ENCODE assay signal across 23 cellular contexts in genomic region chr21:32102426-32102825, GRCh38.
A peak's percentile ranks its signal among the peaks of the same experiment; 100 is the strongest.
DNase-seq lines count a peak whose midpoint lies in the region; ATAC-seq lines count a peak whose summit lies in the region.
"Had no signal": no experiment of that assay in that cellular context is flagged by ENCODE, and none has a peak within 500 bp of the region (broad histone marks: within the 10 kb centered on the region; RNA-seq: fewer than 3 reads in every experiment).

No MANE protein-coding gene starts in this region.

- no peak overlapping the region for H2BK120ac ChIP-seq in mesenchymal stem cell (ENCODE audit: low read depth, low read length)

- H3K23ac ChIP-seq in mesenchymal stem cell (ENCODE audit: low read length in 2 of 2): no peak overlapping the region

- H3K4me1 Mint-ChIP-seq in naive thymus-derived CD8-positive, alpha-beta T cell: no peaks in the 10 kb centered on the region

- H3K27ac Mint-ChIP-seq in naive thymus-derived CD8-positive, alpha-beta T cell: no peak overlapping the region
- H3K27ac Mint-ChIP-seq: HFFc6 had no signal

- no peak overlapping the region for H3K14ac ChIP-seq in mesenchymal stem cell (ENCODE audit: low read length in 2 of 2)

- H3K4me1 ChIP-seq in mesenchymal stem cell (ENCODE audit: control insufficient read depth, insufficient read depth, low read depth, low read length): no peaks in the 10 kb centered on the region
- H3K4me1 ChIP-seq: A549, Peyer's patch had no signal

- no peak overlapping the region for H2BK5ac ChIP-seq in mesenchymal stem cell (ENCODE audit: low read depth, low read length, poor library complexity, severe bottlenecking)

- H3K36me3 Mint-ChIP-seq in naive thymus-derived CD8-positive, alpha-beta T cell: no peaks in the 10 kb centered on the region

- H3K4me2 ChIP-seq in mesenchymal stem cell (ENCODE audit: low read length, poor library complexity, severe bottlenecking): no peak overlapping the region
- H3K4me2 ChIP-seq: A549 had no signal

- no peak for ATAC-seq in naive thymus-derived CD8-positive, alpha-beta T cell
- ATAC-seq: A549, HepG2, Right ventricle myocardium inferior had no signal

- H2AK5ac ChIP-seq in mesenchymal stem cell (ENCODE audit: low read length, severe bottlenecking): no peak overlapping the region

- H3K79me1 ChIP-seq in mesenchymal stem cell (replicated peaks; ENCODE audit: low read length, poor library complexity, severe bottlenecking): no peaks in the 10 kb centered on the region

- H3K27me3 Mint-ChIP-seq in naive thymus-derived CD8-positive, alpha-beta T cell: peaks cover 0 to 46% (median 3%) of the 10 kb centered on the region in 5 donors

- no peaks in the 10 kb centered on the region for H3K27me3 ChIP-seq in mesenchymal stem cell (ENCODE audit: control insufficient read depth in 1 of 2, insufficient read depth in 1 of 2, low read length in 2 of 2)
- H3K27me3 ChIP-seq: Peyer's patch had no signal

- H4K91ac ChIP-seq in mesenchymal stem cell (ENCODE audit: low read length): no peak overlapping the region

- no peak overlapping the region for H3K4ac ChIP-seq in mesenchymal stem cell (ENCODE audit: low read depth in 1 of 2, low read length in 2 of 2)

- H4K8ac ChIP-seq in mesenchymal stem cell (ENCODE audit: low read length): no peak overlapping the region

- DNase-seq in AG08395 (ENCODE audit: low spot score) (peak; percentile 81), EL (peak; percentile 14), NCI-H226 (peak; percentile 8), mesenchymal stem cell (no peak), COLO829 (ENCODE audit: low spot score) (no peak)
- no peak for DNase-seq in activated CD4-positive, alpha-beta T cell treated with anti-CD3 and anti-CD28 coated beads, Interleukin-2, amount 50 U/mL, for 1 hour
- no peak for DNase-seq in naive thymus-derived CD8-positive, alpha-beta T cell
- DNase-seq: DND-41; GF-D8; H7; HFFc6; KG1; MV-4-11; NCI-H187; NCI-H2107; NCI-H446; NCI-H748 treated with DMSO at 0.1 percent for 48 hours; NK-92 treated with Interleukin-12 subunit alpha and Interleukin-12 subunit beta, amount 100 ng/mL, for 24 hours; Peyer's patch had no signal

- H3K36me3 ChIP-seq in mesenchymal stem cell (ENCODE audit: control insufficient read depth in 1 of 2, insufficient read depth in 2 of 2, low read depth in 1 of 2, low read length in 2 of 2): no peaks in the 10 kb centered on the region
- H3K36me3 ChIP-seq: Peyer's patch had no signal

- no peak overlapping the region for H3K4me3 Mint-ChIP-seq in naive thymus-derived CD8-positive, alpha-beta T cell
- H3K4me3 Mint-ChIP-seq: HFFc6 had no signal

- no peak overlapping the region for H2AFZ ChIP-seq in mesenchymal stem cell (ENCODE audit: low read depth, low read length)

- 67% methylated on average over 1 of the region's 1 CpG for WGBS in mesenchymal stem cell

- H3K4me3 ChIP-seq in mesenchymal stem cell (ENCODE audit: insufficient read depth in 1 of 2, low read depth in 1 of 2, low read length in 2 of 2): no peak overlapping the region
- H3K4me3 ChIP-seq: A549, Peyer's patch had no signal

- no peak overlapping the region for H3K18ac ChIP-seq in mesenchymal stem cell (ENCODE audit: low read depth in 1 of 2, low read length in 2 of 2)

- peak overlapping the region; percentile 31 for H3K9ac ChIP-seq in mesenchymal stem cell (ENCODE audit: low read length)

- no peaks in the 10 kb centered on the region for H3K9me3 ChIP-seq in mesenchymal stem cell (ENCODE audit: control insufficient read depth, low read length)
- H3K9me3 ChIP-seq: Peyer's patch had no signal

- no peaks in the 10 kb centered on the region for H3K9me3 Mint-ChIP-seq in naive thymus-derived CD8-positive, alpha-beta T cell

- H2BK15ac ChIP-seq in mesenchymal stem cell (ENCODE audit: low read depth, poor library complexity, severe bottlenecking): no peak overlapping the region

- H2BK12ac ChIP-seq in mesenchymal stem cell (ENCODE audit: low read length in 2 of 2): no peak overlapping the region

- no peak overlapping the region for H3K27ac ChIP-seq in mesenchymal stem cell (ENCODE audit: low read length, poor library complexity, severe bottlenecking)
- H3K27ac ChIP-seq: A549, C4-2B, Peyer's patch had no signal

- POLR2A ChIA-PET in naive thymus-derived CD8-positive, alpha-beta T cell (lab: Charles Lee): no interaction called here

Comparison
In these comparisons a context has a peak if more than half of its experiments do, and no peak if none do; other contexts are left out.
1. DNase-seq: peak in AG08395 (single experiment), EL (single experiment) and NCI-H226 (single experiment); none in mesenchymal stem cell (single experiment), activated CD4-positive, alpha-beta T cell treated with anti-CD3 and anti-CD28 coated beads, Interleukin-2, amount 50 U/mL, for 1 hour (single experiment), naive thymus-derived CD8-positive, alpha-beta T cell (0 of 10) and COLO829 (single experiment).